26 cellular contexts compared by ENCODE assay signal in the genomic region with DNA sequence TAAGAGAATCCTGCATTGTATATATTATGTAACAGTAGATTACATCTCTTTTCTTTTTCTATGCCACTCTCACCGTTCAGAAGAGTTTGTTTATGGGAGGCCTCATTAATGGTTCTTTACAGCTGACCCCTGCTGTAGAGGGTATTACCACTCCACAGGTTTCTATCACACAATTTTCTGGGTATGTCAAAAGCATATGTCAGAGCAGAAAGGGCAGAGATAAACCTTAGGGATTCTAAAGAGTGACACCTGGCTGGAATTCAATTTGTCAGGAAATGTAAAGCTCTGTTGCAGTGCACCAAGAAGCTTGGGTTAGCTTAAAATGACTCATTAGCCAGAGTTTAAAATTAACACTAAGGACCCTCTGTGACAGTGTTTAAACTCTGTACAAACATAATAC.
"Had no signal": no experiment of that assay in that cellular context is flagged by ENCODE, and none has a peak within 500 bp of the region (broad histone marks: within the 10 kb centered on the region; RNA-seq: fewer than 3 reads in every experiment).

No MANE protein-coding gene starts in this region.

- H3K27ac ChIP-seq: epithelial cell of prostate, esophagus muscularis mucosa, gastrocnemius medialis, heart right ventricle, neural progenitor cell, ovary, prostate gland, right lobe of liver, spleen, testis, tibial nerve had no signal

- H3K36me3 ChIP-seq: esophagus muscularis mucosa, gastrocnemius medialis, heart right ventricle, neural progenitor cell, ovary, prostate gland, right lobe of liver, spleen, tibial nerve had no signal

- H3K36me3 Mint-ChIP-seq: naive thymus-derived CD8-positive, alpha-beta T cell; neural progenitor cell; stimulated activated naive B cell treated with anti-CD40 and anti-IgM and Interleukin-4, amounts not matched to agents 10 μg/mL and 1 μg/mL and 100 μg/mL, for 72 hours had no signal

- H3K4me2 ChIP-seq: neural progenitor cell had no signal

- H3K4me3 ChIP-seq: esophagus muscularis mucosa, gastrocnemius medialis, heart right ventricle, mucosa of descending colon, neural progenitor cell, ovary, prostate gland, right lobe of liver, spleen, testis, tibial nerve had no signal

- H2AFZ ChIP-seq: neural progenitor cell had no signal

- ATAC-seq: effector memory CD8-positive, alpha-beta T cell; gastrocnemius medialis; heart right ventricle; left lobe of liver; mucosa of descending colon; naive thymus-derived CD8-positive, alpha-beta T cell; right lobe of liver; stimulated activated naive B cell treated with anti-CD40 and anti-IgM and Interleukin-4, amounts not matched to agents 10 μg/mL and 1 μg/mL and 100 μg/mL, for 72 hours; stimulated activated naive CD8-positive, alpha-beta T cell treated with anti-CD3 and anti-CD28 coated beads, Interleukin-15, amount 100 ng/mL, for 72 hours had no signal

- H3K9ac ChIP-seq: neural progenitor cell had no signal

- H3K4me1 ChIP-seq: gastrocnemius medialis, heart right ventricle, neural progenitor cell, prostate gland, right lobe of liver, spleen, testis, tibial nerve had no signal

- H3K9me3 Mint-ChIP-seq: dendritic cell treated with granulocyte-macrophage colony-stimulating factor and Interleukin-4, amounts not matched to agents 40 ng/mL and 50 ng/mL, for 4 days; neural progenitor cell; stimulated activated naive B cell treated with anti-CD40 and anti-IgM and Interleukin-4, amounts not matched to agents 10 μg/mL and 1 μg/mL and 100 μg/mL, for 72 hours; stimulated activated naive CD8-positive, alpha-beta T cell treated with anti-CD3 and anti-CD28 coated beads, Interleukin-15, amount 100 ng/mL, for 72 hours had no signal

- H3K27me3 ChIP-seq: esophagus muscularis mucosa, gastrocnemius medialis, heart right ventricle, neural progenitor cell, ovary, right lobe of liver, spleen, testis, tibial nerve had no signal

- DNase-seq: effector memory CD8-positive, alpha-beta T cell; gastrocnemius medialis; heart right ventricle; hypothalamus; kidney glomerular epithelial cell; mammary epithelial cell; mucosa of descending colon; naive thymus-derived CD8-positive, alpha-beta T cell; nucleus accumbens; ovary; retina; right lobe of liver; spleen; stimulated activated CD4-positive, alpha-beta T cell treated with anti-CD3 and anti-CD28 coated beads, Interleukin-15, amount 100 ng/mL, for 24 hours; stimulated activated CD4-positive, alpha-beta T cell treated with anti-CD3 and anti-CD28 coated beads, Interleukin-1b, Interleukin-23, amount 100 ng/mL, for 48 hours; stimulated activated CD4-positive, alpha-beta T cell treated with anti-CD3 and anti-CD28 coated beads, Interleukin-4, amount 100 ng/mL, for 24 hours; stimulated activated naive B cell treated with anti-CD40 and anti-IgM and Interleukin-4, amounts not matched to agents 10 μg/mL and 1 μg/mL and 100 μg/mL, for 72 hours; stimulated activated naive CD8-positive, alpha-beta T cell treated with anti-CD3 and anti-CD28 coated beads, Interleukin-15, amount 100 ng/mL, for 72 hours; testis had no signal

- H3K27ac Mint-ChIP-seq: dendritic cell treated with granulocyte-macrophage colony-stimulating factor and Interleukin-4, amounts not matched to agents 40 ng/mL and 50 ng/mL, for 4 days; effector memory CD8-positive, alpha-beta T cell; naive thymus-derived CD8-positive, alpha-beta T cell; neural progenitor cell; stimulated activated naive B cell treated with anti-CD40 and anti-IgM and Interleukin-4, amounts not matched to agents 10 μg/mL and 1 μg/mL and 100 μg/mL, for 72 hours; stimulated activated naive CD8-positive, alpha-beta T cell treated with anti-CD3 and anti-CD28 coated beads, Interleukin-15, amount 100 ng/mL, for 72 hours had no signal

- H3K27me3 Mint-ChIP-seq: dendritic cell treated with granulocyte-macrophage colony-stimulating factor and Interleukin-4, amounts not matched to agents 40 ng/mL and 50 ng/mL, for 4 days; effector memory CD8-positive, alpha-beta T cell; stimulated activated naive B cell treated with anti-CD40 and anti-IgM and Interleukin-4, amounts not matched to agents 10 μg/mL and 1 μg/mL and 100 μg/mL, for 72 hours; stimulated activated naive CD8-positive, alpha-beta T cell treated with anti-CD3 and anti-CD28 coated beads, Interleukin-15, amount 100 ng/mL, for 72 hours had no signal

- H3K4me1 Mint-ChIP-seq: naive thymus-derived CD8-positive, alpha-beta T cell; stimulated activated naive B cell treated with anti-CD40 and anti-IgM and Interleukin-4, amounts not matched to agents 10 μg/mL and 1 μg/mL and 100 μg/mL, for 72 hours; stimulated activated naive CD8-positive, alpha-beta T cell treated with anti-CD3 and anti-CD28 coated beads, Interleukin-15, amount 100 ng/mL, for 72 hours had no signal

- H3K9me3 ChIP-seq: esophagus muscularis mucosa, gastrocnemius medialis, heart right ventricle, mucosa of descending colon, ovary, prostate gland, right lobe of liver, spleen, testis, tibial nerve had no signal

- H3K4me3 Mint-ChIP-seq: dendritic cell treated with granulocyte-macrophage colony-stimulating factor and Interleukin-4, amounts not matched to agents 40 ng/mL and 50 ng/mL, for 4 days; effector memory CD8-positive, alpha-beta T cell; naive thymus-derived CD8-positive, alpha-beta T cell; neural progenitor cell; stimulated activated naive B cell treated with anti-CD40 and anti-IgM and Interleukin-4, amounts not matched to agents 10 μg/mL and 1 μg/mL and 100 μg/mL, for 72 hours; stimulated activated naive CD8-positive, alpha-beta T cell treated with anti-CD3 and anti-CD28 coated beads, Interleukin-15, amount 100 ng/mL, for 72 hours had no signal
